8 cellular contexts compared by ENCODE assay signal in the genomic region with DNA sequence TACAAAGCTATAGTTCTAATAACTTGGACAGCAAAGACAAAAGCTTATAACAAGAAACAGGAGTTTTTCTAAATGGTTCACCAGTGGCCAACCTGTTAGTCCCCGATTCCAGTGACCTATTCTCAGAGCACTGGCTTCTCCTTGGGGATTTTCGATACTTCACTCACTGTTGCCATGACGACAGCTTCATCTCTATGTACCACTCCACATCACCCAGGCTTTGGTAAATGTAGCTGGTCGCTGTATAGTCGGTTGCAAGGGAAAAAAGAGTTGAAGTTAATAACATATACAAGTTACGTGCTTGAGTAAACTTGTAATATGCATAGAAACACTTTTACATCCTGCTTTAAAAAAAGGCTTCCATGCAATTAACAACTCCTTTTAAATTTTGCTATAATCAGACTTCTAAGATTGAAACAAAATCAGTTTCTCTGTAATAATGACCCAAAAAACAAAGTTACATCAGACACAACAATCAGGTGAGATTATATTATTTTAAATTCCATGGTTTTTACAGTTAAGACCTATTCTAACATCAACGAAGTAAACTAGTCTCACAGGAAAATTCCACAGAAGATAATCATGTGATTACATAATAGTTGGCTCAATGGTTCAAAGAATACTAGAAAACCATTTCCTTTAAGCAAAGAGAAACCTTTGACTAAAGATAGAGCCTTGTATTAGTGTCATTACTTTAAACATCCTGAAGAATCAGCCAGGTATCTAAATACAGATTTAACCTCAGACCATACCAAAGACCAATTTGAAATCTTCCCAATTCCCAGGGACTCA. TPM values are rescaled to one million over a fixed set of nuclear protein-coding genes. Genes with fewer than 3 reads are reported as not detected.
A peak's percentile ranks its signal among the peaks of the same experiment; 100 is the strongest.
DNase-seq lines count a peak whose midpoint lies in the region; ATAC-seq and TF ChIP-seq lines count a peak whose summit lies in the region.

No MANE protein-coding gene starts in this region.

- peak overlapping the region; percentile 91 for H3K4me3 ChIP-seq in AG10803 (ENCODE audit: low read length)
- peak overlapping the region in 2 of 3 donors; percentile 87 to 93 for H3K4me3 ChIP-seq in liver (ENCODE audit: low read depth in 1 of 3, low read length in 3 of 3)

- H3K36me3 ChIP-seq in liver (ENCODE audit: control insufficient read depth in 4 of 4, insufficient read depth in 3 of 4, low read depth in 1 of 4, low read length in 3 of 4), result peaks cover 5 to 55% (median 42%) of the 10 kb centered on the region in 4 donors

- peaks cover 72% of the 10 kb centered on the region for H3K36me3 Mint-ChIP-seq in activated naive CD8-positive, alpha-beta T cell treated with anti-CD3 and anti-CD28 coated beads for 36 hours

- TF ChIP-seq CTCF in AG10803 (conservative IDR thresholded peaks at IDR 0.05; ENCODE audit: low read length) (no peak), liver (IDR thresholded peaks at IDR 0.05; ENCODE audit: low read depth, low read length, missing input control) (no peak)

- H3K4me1 ChIP-seq in liver (ENCODE audit: control insufficient read depth in 4 of 4, insufficient read depth in 4 of 4, low read length in 3 of 4), result peaks cover 2 to 59% (median 40%) of the 10 kb centered on the region in 4 donors

- DNase-seq in AG10803 (ENCODE audit: low read depth), result peak; percentile 32
- DNase-seq in H4 (ENCODE audit: low spot score), result peak; percentile 22
- no peak for DNase-seq in activated naive CD8-positive, alpha-beta T cell treated with anti-CD3 and anti-CD28 coated beads for 36 hours
- DNase-seq in LoVo (ENCODE audit: low spot score), result no peak

- no peaks in the 10 kb centered on the region for H3K9me3 ChIP-seq in liver (ENCODE audit: control insufficient read depth in 4 of 4, low read length in 3 of 4)

- peak overlapping the region; percentile 31 to 80 for H3K9ac ChIP-seq in liver (ENCODE audit: low read depth in 1 of 2, low read length in 2 of 2)

- H3K27ac ChIP-seq in liver (ENCODE audit: low read depth in 1 of 2, low read length in 2 of 2), result peak overlapping the region in 1 of 2 donors; percentile 98

- WGBS in liver, result 59% methylated on average over 7 of the region's 7 CpGs

- peak overlapping the region; percentile 96 for H3K4me3 Mint-ChIP-seq in activated naive CD8-positive, alpha-beta T cell treated with anti-CD3 and anti-CD28 coated beads for 36 hours

- ATAC-seq in HG03571 (IDR thresholded peaks at IDR 0.05; ENCODE audit: unreplicated experiment) (no peak), HG03520 (IDR thresholded peaks at IDR 0.05; ENCODE audit: unreplicated experiment) (no peak), HG03457 (IDR thresholded peaks at IDR 0.05; ENCODE audit: unreplicated experiment) (no peak)

- H3K27me3 ChIP-seq in liver (ENCODE audit: control insufficient read depth in 4 of 4, insufficient read depth in 4 of 4, low read length in 3 of 4), result no peaks in the 10 kb centered on the region

- no peak for TF ChIP-seq RAD21 in liver (IDR thresholded peaks at IDR 0.05)

- H3K27ac Mint-ChIP-seq in activated naive CD8-positive, alpha-beta T cell treated with anti-CD3 and anti-CD28 coated beads for 36 hours, result peak overlapping the region; percentile 98

- H3K27me3 Mint-ChIP-seq in activated naive CD8-positive, alpha-beta T cell treated with anti-CD3 and anti-CD28 coated beads for 36 hours, result no peaks in the 10 kb centered on the region

- peaks cover 55% of the 10 kb centered on the region for H3K4me1 Mint-ChIP-seq in activated naive CD8-positive, alpha-beta T cell treated with anti-CD3 and anti-CD28 coated beads for 36 hours

- H3K9me3 Mint-ChIP-seq in activated naive CD8-positive, alpha-beta T cell treated with anti-CD3 and anti-CD28 coated beads for 36 hours, result no peaks in the 10 kb centered on the region

TF ChIP-seq in liver, 16 proteins besides CTCF, POLR2A, EP300 and RAD21:
- TF ChIP-seq GABPA (IDR thresholded peaks at IDR 0.05 in 1 of 2, conservative IDR thresholded peaks at IDR 0.05 in 1 of 2), result no peak
- TF ChIP-seq, protein P1, sequence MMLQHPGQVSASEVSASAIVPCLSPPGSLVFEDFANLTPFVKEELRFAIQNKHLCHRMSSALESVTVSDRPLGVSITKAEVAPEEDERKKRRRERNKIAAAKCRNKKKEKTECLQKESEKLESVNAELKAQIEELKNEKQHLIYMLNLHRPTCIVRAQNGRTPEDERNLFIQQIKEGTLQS (IDR thresholded peaks at IDR 0.05), result no peak
- TF ChIP-seq JUND (IDR thresholded peaks at IDR 0.05), result no peak
- TF ChIP-seq, protein P2, sequence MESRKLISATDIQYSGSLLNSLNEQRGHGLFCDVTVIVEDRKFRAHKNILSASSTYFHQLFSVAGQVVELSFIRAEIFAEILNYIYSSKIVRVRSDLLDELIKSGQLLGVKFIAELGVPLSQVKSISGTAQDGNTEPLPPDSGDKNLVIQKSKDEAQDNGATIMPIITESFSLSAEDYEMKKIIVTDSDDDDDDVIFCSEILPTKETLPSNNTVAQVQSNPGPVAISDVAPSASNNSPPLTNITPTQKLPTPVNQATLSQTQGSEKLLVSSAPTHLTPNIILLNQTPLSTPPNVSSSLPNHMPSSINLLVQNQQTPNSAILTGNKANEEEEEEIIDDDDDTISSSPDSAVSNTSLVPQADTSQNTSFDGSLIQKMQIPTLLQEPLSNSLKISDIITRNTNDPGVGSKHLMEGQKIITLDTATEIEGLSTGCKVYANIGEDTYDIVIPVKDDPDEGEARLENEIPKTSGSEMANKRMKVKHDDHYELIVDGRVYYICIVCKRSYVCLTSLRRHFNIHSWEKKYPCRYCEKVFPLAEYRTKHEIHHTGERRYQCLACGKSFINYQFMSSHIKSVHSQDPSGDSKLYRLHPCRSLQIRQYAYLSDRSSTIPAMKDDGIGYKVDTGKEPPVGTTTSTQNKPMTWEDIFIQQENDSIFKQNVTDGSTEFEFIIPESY (IDR thresholded peaks at IDR 0.05), result no peak
- no peak for TF ChIP-seq FOXA1 (IDR thresholded peaks at IDR 0.05)
- TF ChIP-seq, protein P3, sequence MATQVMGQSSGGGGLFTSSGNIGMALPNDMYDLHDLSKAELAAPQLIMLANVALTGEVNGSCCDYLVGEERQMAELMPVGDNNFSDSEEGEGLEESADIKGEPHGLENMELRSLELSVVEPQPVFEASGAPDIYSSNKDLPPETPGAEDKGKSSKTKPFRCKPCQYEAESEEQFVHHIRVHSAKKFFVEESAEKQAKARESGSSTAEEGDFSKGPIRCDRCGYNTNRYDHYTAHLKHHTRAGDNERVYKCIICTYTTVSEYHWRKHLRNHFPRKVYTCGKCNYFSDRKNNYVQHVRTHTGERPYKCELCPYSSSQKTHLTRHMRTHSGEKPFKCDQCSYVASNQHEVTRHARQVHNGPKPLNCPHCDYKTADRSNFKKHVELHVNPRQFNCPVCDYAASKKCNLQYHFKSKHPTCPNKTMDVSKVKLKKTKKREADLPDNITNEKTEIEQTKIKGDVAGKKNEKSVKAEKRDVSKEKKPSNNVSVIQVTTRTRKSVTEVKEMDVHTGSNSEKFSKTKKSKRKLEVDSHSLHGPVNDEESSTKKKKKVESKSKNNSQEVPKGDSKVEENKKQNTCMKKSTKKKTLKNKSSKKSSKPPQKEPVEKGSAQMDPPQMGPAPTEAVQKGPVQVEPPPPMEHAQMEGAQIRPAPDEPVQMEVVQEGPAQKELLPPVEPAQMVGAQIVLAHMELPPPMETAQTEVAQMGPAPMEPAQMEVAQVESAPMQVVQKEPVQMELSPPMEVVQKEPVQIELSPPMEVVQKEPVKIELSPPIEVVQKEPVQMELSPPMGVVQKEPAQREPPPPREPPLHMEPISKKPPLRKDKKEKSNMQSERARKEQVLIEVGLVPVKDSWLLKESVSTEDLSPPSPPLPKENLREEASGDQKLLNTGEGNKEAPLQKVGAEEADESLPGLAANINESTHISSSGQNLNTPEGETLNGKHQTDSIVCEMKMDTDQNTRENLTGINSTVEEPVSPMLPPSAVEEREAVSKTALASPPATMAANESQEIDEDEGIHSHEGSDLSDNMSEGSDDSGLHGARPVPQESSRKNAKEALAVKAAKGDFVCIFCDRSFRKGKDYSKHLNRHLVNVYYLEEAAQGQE (IDR thresholded peaks at IDR 0.05), result no peak
- no peak for TF ChIP-seq YY1 (IDR thresholded peaks at IDR 0.05)
- TF ChIP-seq SP1 (IDR thresholded peaks at IDR 0.05), result no peak
- no peak for TF ChIP-seq EGR1 (IDR thresholded peaks at IDR 0.05; ENCODE audit: low read depth in 2 of 2)
- TF ChIP-seq NR2F2 (IDR thresholded peaks at IDR 0.05), result no peak
- no peak for TF ChIP-seq FOXA2 (IDR thresholded peaks at IDR 0.05)

RNA-seq across cellular contexts. Expression of a gene that starts 2.9 kb away (rescaled TPM):
- total RNA-seq in H4 (2014; rRNA removed; shearing (Covaris generic)), result 24.3 and 30.6 TPM in 2 replicates
- 100 to 1,000 TPM; 139 to 156 TPM for total RNA-seq in activated naive CD8-positive, alpha-beta T cell treated with anti-CD3 and anti-CD28 coated beads for 36 hours
- 100 to 1,000 TPM in 1 of 2 donors, 10 to 100 TPM in 1; 83.7 to 163 TPM for total RNA-seq in liver
- polyA plus RNA-seq in liver, result 100 to 1,000 TPM in 1 of 2 donors, 10 to 100 TPM in 1; 22.7 to 106 TPM

Comparison
In these comparisons a context has a peak if more than half of its experiments do, and no peak if none do; other contexts are left out.
1. DNase-seq: peak in AG10803 (single experiment) and H4 (single experiment); none in activated naive CD8-positive, alpha-beta T cell treated with anti-CD3 and anti-CD28 coated beads for 36 hours (single experiment) and LoVo (single experiment).